In the genomic region with DNA sequence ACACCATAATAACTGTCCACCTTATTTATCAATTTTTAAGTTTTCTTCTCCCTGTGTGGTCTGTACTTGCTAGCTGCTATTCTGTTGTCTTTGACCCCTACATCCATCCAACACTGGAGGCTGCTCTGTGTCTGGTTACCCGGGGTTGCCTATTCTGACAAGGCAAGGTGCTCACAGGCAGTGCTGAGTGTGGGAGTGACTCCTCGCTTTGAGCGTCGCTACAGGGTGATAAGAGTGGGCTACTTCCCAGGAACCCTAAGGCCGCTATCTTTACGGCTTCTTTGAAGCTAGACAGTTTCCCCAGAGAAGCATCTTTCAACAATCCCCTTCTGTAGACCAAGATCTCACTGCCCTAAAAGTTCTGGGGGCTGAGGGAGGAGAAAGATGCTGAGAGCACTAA, we compare ENCODE assay signal across 13 cellular contexts.
"Had no signal": no experiment of that assay in that cellular context is flagged by ENCODE, and none has a peak within 500 bp of the region (broad histone marks: within the 10 kb centered on the region; RNA-seq: fewer than 3 reads in every experiment).

No MANE protein-coding gene starts in this region.

- H3K27me3 ChIP-seq: foreskin keratinocyte, transverse colon had no signal

- DNase-seq: activated CD4-positive, alpha-beta T cell treated with anti-CD3 and anti-CD28 coated beads, Interleukin-2, amount 50 U/mL, for 1 hour; activated effector memory CD4-positive, alpha-beta T cell treated with Interleukin-2 at 50 U/mL for 16 hours; activated T-cell treated with anti-CD3 and anti-CD28 coated beads, Interleukin-2, amount 50 U/mL, for 1 hour; effector CD8-positive, alpha-beta T cell; foreskin keratinocyte; immature natural killer cell; naive B cell; posterior cingulate gyrus; transverse colon had no signal

- H3K4me3 Mint-ChIP-seq: activated naive CD4-positive, alpha-beta T cell treated with anti-CD3 and anti-CD28 coated beads, Interleukin-2, amount 50 U/mL, for 24 hours; brain; central memory CD8-positive, alpha-beta T cell; immature natural killer cell; stimulated activated memory B cell treated with anti-CD40 and anti-IgM and Interleukin-4, amounts not matched to agents 10 μg/mL and 1 μg/mL and 100 μg/mL, for 72 hours had no signal

- H3K27ac Mint-ChIP-seq: stimulated activated memory B cell treated with anti-CD40 and anti-IgM and Interleukin-4, amounts not matched to agents 10 μg/mL and 1 μg/mL and 100 μg/mL, for 72 hours had no signal

- H3K4me3 ChIP-seq: transverse colon had no signal

- H3K9me3 Mint-ChIP-seq: activated naive CD4-positive, alpha-beta T cell treated with anti-CD3 and anti-CD28 coated beads, Interleukin-2, amount 50 U/mL, for 24 hours; brain; central memory CD8-positive, alpha-beta T cell; immature natural killer cell; naive B cell had no signal

- ATAC-seq: foreskin keratinocyte; stimulated activated memory B cell treated with anti-CD40 and anti-IgM and Interleukin-4, amounts not matched to agents 10 μg/mL and 1 μg/mL and 100 μg/mL, for 72 hours had no signal

- H3K9me3 ChIP-seq: transverse colon had no signal

- H3K4me1 Mint-ChIP-seq: activated naive CD4-positive, alpha-beta T cell treated with anti-CD3 and anti-CD28 coated beads, Interleukin-2, amount 50 U/mL, for 24 hours; brain; central memory CD8-positive, alpha-beta T cell; immature natural killer cell; naive B cell; stimulated activated memory B cell treated with anti-CD40 and anti-IgM and Interleukin-4, amounts not matched to agents 10 μg/mL and 1 μg/mL and 100 μg/mL, for 72 hours had no signal

- H3K4me1 ChIP-seq: transverse colon had no signal

- H3K27ac ChIP-seq: foreskin keratinocyte had no signal

- H3K27me3 Mint-ChIP-seq: activated naive CD4-positive, alpha-beta T cell treated with anti-CD3 and anti-CD28 coated beads, Interleukin-2, amount 50 U/mL, for 24 hours; central memory CD8-positive, alpha-beta T cell; naive B cell; stimulated activated memory B cell treated with anti-CD40 and anti-IgM and Interleukin-4, amounts not matched to agents 10 μg/mL and 1 μg/mL and 100 μg/mL, for 72 hours had no signal
